ENCODE assay signal across 15 cellular contexts in genomic region chr5:172691886-172692285, GRCh38. TPM values are rescaled to one million over a fixed set of nuclear protein-coding genes. Genes with fewer than 3 reads are reported as not detected.
A peak's percentile ranks its signal among the peaks of the same experiment; 100 is the strongest.
DNase-seq lines count a peak whose midpoint lies in the region; ATAC-seq and TF ChIP-seq lines count a peak whose summit lies in the region.
"Had no signal": no experiment of that assay in that cellular context is flagged by ENCODE, and none has a peak within 500 bp of the region (broad histone marks: within the 10 kb centered on the region; RNA-seq: fewer than 3 reads in every experiment).

No MANE protein-coding gene starts in this region.

- H3K36me3 ChIP-seq in cardiac muscle cell (no peaks in the 10 kb centered on the region), KOPT-K1 (ENCODE audit: insufficient read depth, low read length) (no peaks in the 10 kb centered on the region), thoracic aorta (no peaks in the 10 kb centered on the region)

- DNase-seq in cardiac muscle cell (ENCODE audit: low read depth in 1 of 2, low spot score in 1 of 2) (no peak), Right ventricle myocardium inferior (ENCODE audit: missing footprints) (no peak), iPS-NIHi7 (ENCODE audit: extremely low spot score) (peak; percentile 46), thoracic aorta (ENCODE audit: low spot score) (no peak), cerebellum (ENCODE audit: low spot score) (no peak), NCI-H510A (lab: John Stamatoyannopoulos, UW) (no peak), T-helper 9 cell (no peak)
- DNase-seq: C1 segment of cervical spinal cord, NCI-H1092, NCI-H2107, NCI-H446 treated with DMSO at 0.1 percent for 48 hours, NCI-H774, SIG-M5 had no signal

- H3K27ac ChIP-seq in cardiac muscle cell (peak overlapping the region; percentile 99), KOPT-K1 (ENCODE audit: low read depth, low read length, poor library complexity, severe bottlenecking) (peak overlapping the region; percentile 20), thoracic aorta (peak overlapping the region; percentile 71 to 82)

- no peaks in the 10 kb centered on the region for H3K9me3 ChIP-seq in cardiac muscle cell (ENCODE audit: low read depth)
- no peaks in the 10 kb centered on the region for H3K9me3 ChIP-seq in KOPT-K1 (ENCODE audit: insufficient read depth, low read length, poor library complexity, severe bottlenecking)
- no peaks in the 10 kb centered on the region for H3K9me3 ChIP-seq in thoracic aorta

- H3K4me1 ChIP-seq in cardiac muscle cell (ENCODE audit: low read depth) (peaks cover 39% of the 10 kb centered on the region), thoracic aorta (ENCODE audit: control insufficient read depth in 1 of 2, low read depth in 2 of 2) (peaks cover 62 to 97% of the 10 kb centered on the region in 2 donors)

- ATAC-seq in Right ventricle myocardium inferior: no peak
- no peak for ATAC-seq in thoracic aorta (ENCODE audit: insufficient number of reproducible peaks, low FRiP score, low read depth)

- H3K4me3 ChIP-seq in cardiac muscle cell (no peak overlapping the region), thoracic aorta (no peak overlapping the region)

- H3K27me3 ChIP-seq in cardiac muscle cell (no peaks in the 10 kb centered on the region), thoracic aorta (replicated peaks; ENCODE audit: insufficient read depth) (no peaks in the 10 kb centered on the region)

- intact Hi-C loops in Right ventricle myocardium inferior (cut with DNase I): loop anchor here (10.0 kb wide), 1 partner anchor 107 kb away; no protein-coding TSS in a partner anchor

- TF ChIP-seq CTCF in cardiac muscle cell (IDR thresholded peaks at IDR 0.05; ENCODE audit: low read depth, low read length) (no peak), thoracic aorta (IDR thresholded peaks at IDR 0.05) (no peak)

RNA-seq across cellular contexts. Expression of gene NEURL1B, which starts 50.8 kb away (rescaled TPM):
- total RNA-seq in cardiac muscle cell (32.7 and 55.8 TPM in 2 replicates), Right ventricle myocardium inferior (37.1 TPM), thoracic aorta (10 to 100 TPM; 17.3 to 17.6 TPM), cerebellum (13.2 TPM)
- 4.6 and 7.6 TPM in 2 replicates for polyA plus RNA-seq in cardiac muscle cell
- polyA plus RNA-seq: IgD-negative memory B cell had no signal

Comparison
In these comparisons a context has a peak if more than half of its experiments do, and no peak if none do; other contexts are left out.
1. H3K27ac ChIP-seq: peak in every context shown above with its lines; median percentile 99 in cardiac muscle cell; 76 in thoracic aorta; 20 in KOPT-K1.